1 cellular context compared by ENCODE assay signal in genomic region chr4:115844180-115844579, GRCh38.
TF ChIP-seq lines count a peak whose summit lies in the region.

No MANE protein-coding gene starts in this region.

TF ChIP-seq in GM23338, 12 proteins besides CTCF, POLR2A, EP300 and RAD21 (continued from another document):
- no peak for TF ChIP-seq EZH2 (IDR thresholded peaks at IDR 0.05; ENCODE audit: low read depth, unreplicated experiment)
- no peak for TF ChIP-seq NANOG (IDR thresholded peaks at IDR 0.05; ENCODE audit: borderline replicate concordance)
- no peak for TF ChIP-seq ZNF462 (CRISPR knock-in tag; IDR thresholded peaks at IDR 0.05)
- TF ChIP-seq ZNF114 (CRISPR knock-in tag; IDR thresholded peaks at IDR 0.05) = no peak
